Comparison of ENCODE assay signal across 30 cellular contexts in the genomic region with DNA sequence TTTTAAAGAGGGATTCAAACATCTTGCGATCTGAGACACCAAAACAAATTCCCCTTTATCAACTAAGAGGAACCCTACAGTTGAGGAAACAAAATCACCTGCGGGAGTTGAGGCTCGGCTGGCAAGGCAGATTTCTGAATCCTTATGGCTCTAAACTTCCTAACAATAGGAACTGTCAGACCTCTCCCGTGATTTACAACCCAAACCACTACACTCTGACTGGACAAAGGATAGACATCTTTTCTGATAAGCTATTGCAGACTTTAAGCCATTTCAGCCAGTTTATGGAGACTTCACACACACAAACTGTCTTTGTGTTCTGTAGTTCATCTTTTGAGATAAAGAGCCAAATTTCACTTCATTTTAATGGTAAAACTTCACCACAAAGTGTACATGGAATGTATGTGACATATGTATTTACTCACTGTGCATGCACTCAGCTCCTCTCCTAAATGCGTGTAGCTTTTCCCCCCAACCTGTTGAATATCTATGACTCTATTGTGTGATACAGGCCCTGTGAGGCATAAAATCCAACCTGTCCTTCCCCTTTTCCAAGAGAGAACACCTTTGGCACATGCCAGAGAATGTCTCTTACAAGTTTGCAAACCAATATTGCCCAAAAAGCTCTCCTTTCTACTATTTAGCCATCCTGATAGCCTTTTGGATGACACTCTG.
"Had no signal": no experiment of that assay in that cellular context is flagged by ENCODE, and none has a peak within 500 bp of the region (broad histone marks: within the 10 kb centered on the region; RNA-seq: fewer than 3 reads in every experiment).

No MANE protein-coding gene starts in this region.

- H3K27me3 ChIP-seq: adrenal gland, MG63, SJCRH30 had no signal

- H3K4me1 ChIP-seq: SJCRH30 had no signal

- H3K9me3 ChIP-seq: adrenal gland, MG63, SJCRH30 had no signal

- H3K9me3 Mint-ChIP-seq: activated CD4-positive, alpha-beta T cell treated with anti-CD3 and anti-CD28 coated beads, Interleukin-2, amount 10 ng/mL, durations not matched to agents 24 days and 14 days; activated CD8-positive, alpha-beta T cell treated with anti-CD3 and anti-CD28 coated beads for 36 hours; activated naive CD4-positive, alpha-beta T cell treated with anti-CD3 and anti-CD28 coated beads, Interleukin-2, amount 50 U/mL, for 72 hours; activated T-cell treated with anti-CD3 and anti-CD28 coated beads, Interleukin-2, amount 50 U/mL, for 72 hours; activated T-helper 17 cell treated with anti-CD3 and anti-CD28 coated beads, Interleukin-2, amount 50 U/mL, for 72 hours; T-helper 1 cell treated with Interleukin-12 subunit alpha and Interleukin-12 subunit beta and Interleukin-4 antibody, amounts not matched to agents 30 μg/mL and 1 μg/mL, for 36 hours; T-helper 2 cell treated with Interferon-gamma antibody and Interleukin-4, amounts not matched to agents 5 μg/mL and 100 μg/mL, for 36 hours had no signal

- H3K27me3 Mint-ChIP-seq: activated CD8-positive, alpha-beta T cell treated with anti-CD3 and anti-CD28 coated beads for 36 hours; brain had no signal

- FAIRE-seq: bronchial epithelial cell, TTC549 had no signal

- ATAC-seq: activated CD8-positive, alpha-beta T cell treated with anti-CD3 and anti-CD28 coated beads for 36 hours; activated naive CD4-positive, alpha-beta T cell treated with anti-CD3 and anti-CD28 coated beads, Interleukin-2, amount 50 U/mL, for 72 hours; activated T-cell treated with anti-CD3 and anti-CD28 coated beads, Interleukin-2, amount 50 U/mL, for 72 hours; activated T-helper 17 cell treated with anti-CD3 and anti-CD28 coated beads, Interleukin-2, amount 50 U/mL, for 72 hours; Panc1 had no signal

- H3K36me3 ChIP-seq: adrenal gland, MG63, SJCRH30 had no signal

- H3K27ac Mint-ChIP-seq: activated CD4-positive, alpha-beta T cell treated with anti-CD3 and anti-CD28 coated beads, Interleukin-2, amount 10 ng/mL, durations not matched to agents 24 days and 14 days; activated CD8-positive, alpha-beta T cell treated with anti-CD3 and anti-CD28 coated beads for 36 hours; activated naive CD4-positive, alpha-beta T cell treated with anti-CD3 and anti-CD28 coated beads, Interleukin-2, amount 50 U/mL, for 72 hours; activated T-cell treated with anti-CD3 and anti-CD28 coated beads, Interleukin-2, amount 50 U/mL, for 72 hours; activated T-helper 17 cell treated with anti-CD3 and anti-CD28 coated beads, Interleukin-2, amount 50 U/mL, for 72 hours; brain; T-helper 1 cell treated with Interleukin-12 subunit alpha and Interleukin-12 subunit beta and Interleukin-4 antibody, amounts not matched to agents 30 μg/mL and 1 μg/mL, for 36 hours; T-helper 2 cell treated with Interferon-gamma antibody and Interleukin-4, amounts not matched to agents 5 μg/mL and 100 μg/mL, for 36 hours had no signal

- H3K4me1 Mint-ChIP-seq: brain had no signal

- H3K4me3 Mint-ChIP-seq: activated CD4-positive, alpha-beta T cell treated with anti-CD3 and anti-CD28 coated beads, Interleukin-2, amount 10 ng/mL, durations not matched to agents 24 days and 14 days; activated CD8-positive, alpha-beta T cell treated with anti-CD3 and anti-CD28 coated beads for 36 hours; activated T-cell treated with anti-CD3 and anti-CD28 coated beads, Interleukin-2, amount 50 U/mL, for 72 hours; activated T-helper 17 cell treated with anti-CD3 and anti-CD28 coated beads, Interleukin-2, amount 50 U/mL, for 72 hours; brain; T-helper 1 cell treated with Interleukin-12 subunit alpha and Interleukin-12 subunit beta and Interleukin-4 antibody, amounts not matched to agents 30 μg/mL and 1 μg/mL, for 36 hours; T-helper 2 cell treated with Interferon-gamma antibody and Interleukin-4, amounts not matched to agents 5 μg/mL and 100 μg/mL, for 36 hours had no signal

- DNase-seq: activated CD4-positive, alpha-beta T cell treated with anti-CD3 and anti-CD28 coated beads, Interleukin-2, amount 10 ng/mL, durations not matched to agents 24 days and 14 days; activated CD4-positive, alpha-beta T cell treated with anti-CD3 and anti-CD28 coated beads, Interleukin-2, amount 50 U/mL, for 4 hours; activated CD8-positive, alpha-beta T cell treated with anti-CD3 and anti-CD28 coated beads for 36 hours; activated effector memory CD4-positive, alpha-beta T cell treated with anti-CD3 and anti-CD28 coated beads, Interleukin-2, amount 50 U/mL, for 16 hours; activated naive CD4-positive, alpha-beta T cell; activated T-cell treated with anti-CD3 and anti-CD28 coated beads, Interleukin-2, amount 50 U/mL, for 1 hour; activated T-cell treated with anti-CD3 and anti-CD28 coated beads, Interleukin-2, amount 50 U/mL, for 72 hours; adrenal gland; caudate nucleus; cerebellar nuclear complex; Kasumi-1; MG63; NCI-H1048; NCI-H1105 treated with DMSO at 0.1 percent for 48 hours; NCI-H1436; NCI-H1694; NCI-H2029; NCI-H345; NCI-H524 treated with DMSO at 0.1 percent for 48 hours; SHP77; SJCRH30 had no signal

- H3K4me3 ChIP-seq: adrenal gland, MG63, SJCRH30, SK-N-MC had no signal

- H3K36me3 Mint-ChIP-seq: activated naive CD4-positive, alpha-beta T cell treated with anti-CD3 and anti-CD28 coated beads, Interleukin-2, amount 50 U/mL, for 72 hours; brain had no signal

- H3K27ac ChIP-seq: adrenal gland, SJCRH30, SK-N-MC had no signal
